Comparison of ENCODE assay signal across 1 cellular context in the genomic region with DNA sequence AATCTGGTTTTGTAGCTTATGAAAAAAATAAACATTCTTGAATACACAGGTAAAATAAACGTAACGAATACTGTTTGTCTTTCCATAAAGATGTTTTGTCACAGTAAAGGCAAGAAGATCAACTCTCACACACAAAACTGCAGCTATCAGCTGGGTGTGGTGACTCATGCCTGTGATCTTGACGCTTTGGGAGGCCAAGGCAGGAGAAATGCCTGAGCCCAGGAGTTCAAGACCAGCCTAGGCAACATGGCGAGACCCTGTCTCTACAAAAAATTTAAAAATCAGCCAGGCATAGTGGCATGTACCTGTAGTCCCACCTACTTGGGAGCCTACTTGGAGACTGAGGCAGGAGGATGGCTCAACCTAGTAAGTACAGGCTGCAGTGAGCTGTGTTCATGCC.
A peak's percentile ranks its signal among the peaks of the same experiment; 100 is the strongest.
TF ChIP-seq lines count a peak whose summit lies in the region.

No MANE protein-coding gene starts in this region.

TF ChIP-seq in HepG2, 621 proteins besides CTCF, POLR2A, EP300 and RAD21:
- TF ChIP-seq NFIC (IDR thresholded peaks at IDR 0.05; ENCODE audit: low read length) (no peak), FOSL2 (CRISPR knock-in tag; IDR thresholded peaks at IDR 0.05) (peak; percentile 78)
